23 cellular contexts compared by ENCODE assay signal in the genomic region with DNA sequence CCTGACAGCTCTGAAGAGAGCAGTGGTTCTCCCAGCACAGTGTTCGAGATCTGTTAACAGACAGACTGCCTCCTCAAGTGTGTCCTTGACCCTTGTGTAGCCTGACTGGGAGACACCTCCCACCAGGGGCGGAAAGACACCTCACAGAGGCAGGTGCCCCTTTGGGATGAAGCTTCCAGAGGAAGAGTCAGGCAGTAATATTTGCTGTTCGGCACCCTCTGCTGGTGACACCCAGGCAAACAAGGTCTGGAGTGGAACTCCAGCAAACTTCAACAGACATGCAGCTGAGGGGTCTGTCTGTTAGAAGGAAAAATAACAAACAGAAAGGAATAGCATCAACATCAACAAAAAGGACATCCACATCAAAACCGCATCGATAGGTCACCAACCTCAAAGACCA. TPM values are rescaled to one million over a fixed set of nuclear protein-coding genes. Genes with fewer than 3 reads are reported as not detected.
DNase-seq lines count a peak whose midpoint lies in the region; ATAC-seq and TF ChIP-seq lines count a peak whose summit lies in the region.
"Had no signal": no experiment of that assay in that cellular context is flagged by ENCODE, and none has a peak within 500 bp of the region (broad histone marks: within the 10 kb centered on the region; RNA-seq: fewer than 3 reads in every experiment).

No MANE protein-coding gene starts in this region.

- no peak overlapping the region for H3K27ac ChIP-seq in heart left ventricle
- H3K27ac ChIP-seq in ACC112 (ENCODE audit: low read depth, low read length): 0 out of 2 replicates have a peak overlapping the region, but pooled peaks have one; percentile 10
- no peak overlapping the region for H3K27ac ChIP-seq in endodermal cell (ENCODE audit: low read depth, low read length)
- H3K27ac ChIP-seq: HL-60, Peyer's patch had no signal

- TF ChIP-seq POLR2A in heart left ventricle (IDR thresholded peaks at IDR 0.05): no peak

- H3K9me3 ChIP-seq in heart left ventricle (peaks cover 0 to 23% (median 0%) of the 10 kb centered on the region in 12 donors), endodermal cell (ENCODE audit: control insufficient read depth, low read length) (no peaks in the 10 kb centered on the region)
- H3K9me3 ChIP-seq: HAP-1, Peyer's patch had no signal

- no peaks in the 10 kb centered on the region for H3K36me3 ChIP-seq in heart left ventricle
- no peaks in the 10 kb centered on the region for H3K36me3 ChIP-seq in ACC112 (ENCODE audit: insufficient read depth, low read length)
- H3K36me3 ChIP-seq in endodermal cell (ENCODE audit: control insufficient read depth, insufficient read depth, low read length): no peaks in the 10 kb centered on the region
- H3K36me3 ChIP-seq: HAP-1, Peyer's patch had no signal

- H3K27me3 ChIP-seq in heart left ventricle (no peaks in the 10 kb centered on the region), ACC112 (ENCODE audit: insufficient read depth, low read length) (no peaks in the 10 kb centered on the region), endodermal cell (ENCODE audit: control insufficient read depth, insufficient read depth, low read length, poor library complexity, severe bottlenecking) (no peaks in the 10 kb centered on the region)
- H3K27me3 ChIP-seq: Peyer's patch had no signal

- no peak overlapping the region for H3K9ac ChIP-seq in endodermal cell (ENCODE audit: extremely low read depth, low read length, poor library complexity, severe bottlenecking)

- H3K27me3 Mint-ChIP-seq in HFFc6 (ENCODE audit: insufficient read depth): no peaks in the 10 kb centered on the region; the same call in 1 of the 2 replicates
- H3K27me3 Mint-ChIP-seq in endodermal cell (ENCODE audit: insufficient read depth): peaks cover 16% of the 10 kb centered on the region

- DNase-seq in Right ventricle myocardium superior (peak; percentile 37), heart left ventricle (no peak), HFFc6 (no peak), endodermal cell (peak; percentile 59), SIG-M5 treated with dmso at 0.1 percent for 504 hours (lab: John Stamatoyannopoulos, UW; ENCODE audit: unreplicated experiment) (no peak), AG08396 (ENCODE audit: low spot score) (no peak)
- DNase-seq: CD4-positive, alpha-beta T cell; COR-L47; DMS79; KG1; NCI-H1694; NCI-H2081; NCI-H2171; NCI-H345; NCI-H524; NCI-H774; Peyer's patch had no signal

- H3K27ac Mint-ChIP-seq in HFFc6: peak overlapping the region; percentile 44; the same call in 1 of the 2 replicates
- H3K27ac Mint-ChIP-seq in endodermal cell: no peak overlapping the region
- H3K27ac Mint-ChIP-seq: CD4-positive, alpha-beta T cell had no signal

- H3K9me3 Mint-ChIP-seq in HFFc6 (peaks cover 21% of the 10 kb centered on the region), endodermal cell (peaks cover 16% of the 10 kb centered on the region)

- H3K4me1 ChIP-seq in heart left ventricle (no peaks in the 10 kb centered on the region), ACC112 (ENCODE audit: control insufficient read depth, insufficient read depth, low read length, unreplicated experiment) (no peaks in the 10 kb centered on the region), endodermal cell (ENCODE audit: control insufficient read depth, insufficient read depth, low read length) (no peaks in the 10 kb centered on the region)
- H3K4me1 ChIP-seq: HAP-1, Peyer's patch had no signal

- H3K4me3 ChIP-seq in heart left ventricle: no peak overlapping the region
- no peak overlapping the region for H3K4me3 ChIP-seq in ACC112 (ENCODE audit: low read depth, low read length)
- H3K4me3 ChIP-seq in endodermal cell (ENCODE audit: low read length): no peak overlapping the region
- H3K4me3 ChIP-seq: HAP-1, Peyer's patch had no signal

- ATAC-seq in Right ventricle myocardium superior (ENCODE audit: poor library complexity) (no peak), heart left ventricle (no peak), HG03045 (IDR thresholded peaks at IDR 0.05; ENCODE audit: unreplicated experiment) (no peak)

- intact Hi-C loops in Right ventricle myocardium superior (cut with DNase I) (no loop called here), heart left ventricle (cut with DNase I) (no loop called here)

- TF ChIP-seq CTCF in heart left ventricle (IDR thresholded peaks at IDR 0.05): peak in 4 of 12 donors; percentile 10 to 22 (median 16)
- TF ChIP-seq CTCF in HFFc6 (IDR thresholded peaks at IDR 0.05): no peak
- peak; percentile 47 for TF ChIP-seq CTCF in endodermal cell (conservative IDR thresholded peaks at IDR 0.05)

- 92 to 97% (median 95%) methylated on average over 4 to 5 of the region's 5 CpGs for WGBS in heart left ventricle, 4 donors
- WGBS in endodermal cell (ENCODE audit: insufficient coverage in 1 of 2, insufficient read length in 1 of 2), 2 experiments: 92 to 100% methylated on average over 3 to 5 of the region's 5 CpGs

- H3K4me1 Mint-ChIP-seq in HFFc6 (ENCODE audit: low read depth) (no peaks in the 10 kb centered on the region; the same call in 1 of the 2 replicates), endodermal cell (no peaks in the 10 kb centered on the region)

- H2AFZ ChIP-seq in ACC112 (ENCODE audit: low read length, unreplicated experiment): no peak overlapping the region

- H3K36me3 Mint-ChIP-seq in HFFc6 (ENCODE audit: low read depth) (no peaks in the 10 kb centered on the region), endodermal cell (ENCODE audit: low read depth) (no peaks in the 10 kb centered on the region)

- H3K4me3 Mint-ChIP-seq in HFFc6 (no peak overlapping the region), endodermal cell (no peak overlapping the region)
- H3K4me3 Mint-ChIP-seq: CD4-positive, alpha-beta T cell had no signal

- H3K79me2 ChIP-seq in ACC112 (ENCODE audit: control insufficient read depth, insufficient read depth, low read length, unreplicated experiment): no peaks in the 10 kb centered on the region

RNA-seq across cellular contexts. Expression of a gene that starts 21.6 kb away (rescaled TPM):
- total RNA-seq in Right ventricle myocardium superior (77.6 TPM), heart left ventricle (100 to 1,000 TPM in 1 of 9 donors, 10 to 100 TPM in 8; 60.1 to 103 (median 80.0) TPM), endodermal cell (under 1 TPM in 1 of 2 donors, not detected in 1; 0.22 TPM)
- 10 to 100 TPM; 14.1 to 16.9 TPM for polyA plus RNA-seq in heart left ventricle
- 1 to 10 TPM in 4 of 6 experiments, under 1 TPM in 2; 0.81 to 9.7 (median 8.2) TPM for total RNA-seq in HFFc6 (2021; fragmentation: NEBNext Ultra II Directional; extraction: Animal tissue kit (Norgen Biotek cat#: 25700))
- polyA plus RNA-seq in endodermal cell (2013, experiment 1 of 2): 0.53 TPM
- 0.54 TPM for polyA plus RNA-seq in endodermal cell (2013, experiment 2 of 2)
- total RNA-seq: CD4-positive, alpha-beta T cell; HT-29; OCI-LY7 had no signal

Comparison
In these comparisons a context has a peak if more than half of its experiments do, and no peak if none do; other contexts are left out.
1. DNase-seq: peak in Right ventricle myocardium superior (single experiment) and endodermal cell (single experiment); none in heart left ventricle (0 of 5), HFFc6 (single experiment), SIG-M5 treated with dmso at 0.1 percent for 504 hours (single experiment) and AG08396 (single experiment).